ENCODE assay signal across 1 cellular context in genomic region chr11:119167077-119167458, GRCh38.
TF ChIP-seq lines count a peak whose summit lies in the region.

No MANE protein-coding gene starts in this region.

TF ChIP-seq in HepG2, 621 proteins besides CTCF, POLR2A, EP300 and RAD21:
- 0 out of 2 replicates have a peak, but pooled peaks have one; percentile 53 for TF ChIP-seq ZNF770 (CRISPR knock-in tag; IDR thresholded peaks at IDR 0.05)
TF ChIP-seq in HepG2: peak in this region for 1; not testable (repeated sequence) for 620.
